Comparison of ENCODE assay signal across 28 cellular contexts in genomic region chr6:125237764-125238163, GRCh38.
A peak's percentile ranks its signal among the peaks of the same experiment; 100 is the strongest.
DNase-seq lines count a peak whose midpoint lies in the region; ATAC-seq, FAIRE-seq and TF ChIP-seq lines count a peak whose summit lies in the region.
"Had no signal": no experiment of that assay in that cellular context is flagged by ENCODE, and none has a peak within 500 bp of the region (broad histone marks: within the 10 kb centered on the region; RNA-seq: fewer than 3 reads in every experiment).

No MANE protein-coding gene starts in this region.

- 34 to 56% (median 43%) methylated on average over 4 of the region's 4 CpGs for WGBS in psoas muscle, 3 donors
- 85 to 91% methylated on average over 4 of the region's 4 CpGs for WGBS in sigmoid colon, 2 donors

- intact Hi-C loops in psoas muscle (cut with DNase I) (no loop called here), kidney (cut with DNase I) (no loop called here), sigmoid colon (cut with DNase I) (no loop called here)

- TF ChIP-seq EP300 in sigmoid colon (IDR thresholded peaks at IDR 0.05): no peak

- peaks cover 40% of the 10 kb centered on the region for H3K9me3 Mint-ChIP-seq in mesothelial cell of epicardium
- no peaks in the 10 kb centered on the region for H3K9me3 Mint-ChIP-seq in glutamatergic neuron (ENCODE audit: unreplicated experiment)

- H3K4me3 ChIP-seq in MM.1S (ENCODE audit: low read length) (no peak overlapping the region), psoas muscle (no peak overlapping the region), kidney (ENCODE audit: low read length in 2 of 2) (no peak overlapping the region), sigmoid colon (no peak overlapping the region)
- H3K4me3 ChIP-seq: BLaER1, GM12878 had no signal

- H3K27ac ChIP-seq in MM.1S (ENCODE audit: low read length): no peak overlapping the region
- H3K27ac ChIP-seq in psoas muscle: peak overlapping the region; percentile 19
- H3K27ac ChIP-seq in kidney (ENCODE audit: low read depth in 2 of 2, low read length in 2 of 2): no peak overlapping the region
- H3K27ac ChIP-seq in sigmoid colon: no peak overlapping the region
- H3K27ac ChIP-seq: BLaER1 had no signal

- peak in 3 of 4 donors; percentile 71 to 81 (median 78) for ATAC-seq in psoas muscle
- ATAC-seq: GM12878 had no signal

- H3K79me2 ChIP-seq in MM.1S (ENCODE audit: low read length): no peaks in the 10 kb centered on the region

- peak; percentile 15 for DNase-seq in MM.1S
- DNase-seq in mesothelial cell of epicardium (ENCODE audit: low spot score in 2 of 2, unreplicated experiment in 2 of 2): no peak
- no peak for DNase-seq in psoas muscle
- no peak for DNase-seq in glutamatergic neuron
- DNase-seq in glomerular visceral epithelial cell (ENCODE audit: extremely low spot score): no peak
- DNase-seq in kidney: no peak
- DNase-seq in sigmoid colon: no peak
- DNase-seq: 8988T; ACHN; BE2C; C1 segment of cervical spinal cord; CD4-positive, alpha-beta memory T cell; CD4-positive, CD25-positive, alpha-beta regulatory T cell; CD8-positive, alpha-beta memory T cell; COR-L47; DMS 273 treated with DMSO at 0.1 percent for 48 hours; DMS153; DMS53; DMS79; DND-41; EL; GDM1 had no signal

- no peaks in the 10 kb centered on the region for H3K27me3 Mint-ChIP-seq in mesothelial cell of epicardium (ENCODE audit: low read depth)
- H3K27me3 Mint-ChIP-seq in glutamatergic neuron (ENCODE audit: unreplicated experiment): no peaks in the 10 kb centered on the region
- H3K27me3 Mint-ChIP-seq: CD4-positive, alpha-beta memory T cell had no signal

- H3K9me3 ChIP-seq in MM.1S (replicated peaks; ENCODE audit: insufficient read depth, low read length) (no peaks in the 10 kb centered on the region), psoas muscle (peaks cover 17% of the 10 kb centered on the region), kidney (ENCODE audit: control insufficient read depth in 1 of 2, low read length in 2 of 2) (no peaks in the 10 kb centered on the region), sigmoid colon (peaks cover 0 to 6% (median 0%) of the 10 kb centered on the region in 4 donors)
- H3K9me3 ChIP-seq: BE2C had no signal

- H3K27me3 ChIP-seq in MM.1S (replicated peaks; ENCODE audit: insufficient read depth, low read length) (no peaks in the 10 kb centered on the region), psoas muscle (ENCODE audit: insufficient read depth in 3 of 3, low read length in 2 of 3) (no peaks in the 10 kb centered on the region), sigmoid colon (no peaks in the 10 kb centered on the region)
- H3K27me3 ChIP-seq: BE2C, BLaER1 had no signal

- no peaks in the 10 kb centered on the region for H4K20me1 ChIP-seq in MM.1S (ENCODE audit: insufficient read depth, low read length)
- H4K20me1 ChIP-seq: BLaER1 had no signal

- H3K9ac ChIP-seq in MM.1S (ENCODE audit: low read length): no peak overlapping the region
- H3K9ac ChIP-seq in kidney (ENCODE audit: low read length in 2 of 2): no peak overlapping the region
- H3K9ac ChIP-seq: BLaER1 had no signal

- H3K9me2 ChIP-seq in MM.1S (replicated peaks; ENCODE audit: insufficient read depth, low read length): no peaks in the 10 kb centered on the region; the same call in 1 of the 2 replicates

- TF ChIP-seq CTCF in MM.1S (IDR thresholded peaks at IDR 0.05; ENCODE audit: low read length) (no peak), mesothelial cell of epicardium (IDR thresholded peaks at IDR 0.05; ENCODE audit: unreplicated experiment) (no peak), psoas muscle (IDR thresholded peaks at IDR 0.05) (no peak), glutamatergic neuron (IDR thresholded peaks at IDR 0.05; ENCODE audit: partially characterized antibody, unreplicated experiment) (no peak), kidney (IDR thresholded peaks at IDR 0.05; ENCODE audit: borderline replicate concordance, extremely low read depth, insufficient read depth) (no peak), sigmoid colon (IDR thresholded peaks at IDR 0.05) (no peak)

- no peaks in the 10 kb centered on the region for H3F3A ChIP-seq in MM.1S (ENCODE audit: insufficient read depth, low read length)

- H3K4me3 Mint-ChIP-seq in mesothelial cell of epicardium (no peak overlapping the region), glutamatergic neuron (ENCODE audit: unreplicated experiment) (no peak overlapping the region)
- H3K4me3 Mint-ChIP-seq: CD14-positive monocyte; CD4-positive, alpha-beta memory T cell; CD4-positive, CD25-positive, alpha-beta regulatory T cell; CD8-positive, alpha-beta memory T cell had no signal

- peaks cover 22% of the 10 kb centered on the region for H3K4me1 Mint-ChIP-seq in mesothelial cell of epicardium
- no peaks in the 10 kb centered on the region for H3K4me1 Mint-ChIP-seq in glutamatergic neuron (ENCODE audit: low read depth, unreplicated experiment)
- H3K4me1 Mint-ChIP-seq: CD4-positive, alpha-beta memory T cell; CD4-positive, CD25-positive, alpha-beta regulatory T cell; CD8-positive, alpha-beta memory T cell had no signal

- H3K36me3 Mint-ChIP-seq in mesothelial cell of epicardium: peaks cover 56% of the 10 kb centered on the region
- H3K36me3 Mint-ChIP-seq in glutamatergic neuron (ENCODE audit: unreplicated experiment): peaks cover 8% of the 10 kb centered on the region
- H3K36me3 Mint-ChIP-seq: CD14-positive monocyte; CD4-positive, CD25-positive, alpha-beta regulatory T cell had no signal

- peaks cover 4% of the 10 kb centered on the region; the same call in 1 of the 2 replicates for H3K4me1 ChIP-seq in MM.1S (ENCODE audit: low read length)
- H3K4me1 ChIP-seq in psoas muscle: peaks cover 9% of the 10 kb centered on the region
- peaks cover 5 to 9% of the 10 kb centered on the region in 2 donors for H3K4me1 ChIP-seq in kidney (ENCODE audit: control insufficient read depth in 1 of 2, insufficient read depth in 1 of 2, low read depth in 1 of 2, low read length in 2 of 2)
- peaks cover 0 to 18% (median 11%) of the 10 kb centered on the region in 4 donors for H3K4me1 ChIP-seq in sigmoid colon
- H3K4me1 ChIP-seq: BE2C had no signal

- TF ChIP-seq POLR2A in sigmoid colon (IDR thresholded peaks at IDR 0.05): no peak

- FAIRE-seq in kidney (lab: Jason Lieb, UNC): no peak
- FAIRE-seq: A204.1, GM12878, GM12892, GM18507 had no signal

- H2AFZ ChIP-seq in MM.1S (ENCODE audit: low read length): no peak overlapping the region

- H3K27ac Mint-ChIP-seq in mesothelial cell of epicardium: peak overlapping the region; percentile 41
- no peak overlapping the region for H3K27ac Mint-ChIP-seq in glutamatergic neuron (ENCODE audit: unreplicated experiment)
- H3K27ac Mint-ChIP-seq: CD4-positive, alpha-beta memory T cell; CD4-positive, CD25-positive, alpha-beta regulatory T cell; CD8-positive, alpha-beta memory T cell had no signal

- H3K4me2 ChIP-seq in MM.1S (ENCODE audit: low read depth, low read length): peak overlapping the region; percentile 27; the same call in 1 of the 2 replicates
- H3K4me2 ChIP-seq: BLaER1 had no signal

- no peaks in the 10 kb centered on the region for H3K36me3 ChIP-seq in MM.1S (replicated peaks; ENCODE audit: insufficient read depth, low read length)
- H3K36me3 ChIP-seq in psoas muscle (ENCODE audit: insufficient read depth in 1 of 2, low read depth in 1 of 2): no peaks in the 10 kb centered on the region
- H3K36me3 ChIP-seq in kidney (ENCODE audit: control insufficient read depth in 1 of 2, insufficient read depth in 2 of 2, low read length in 2 of 2): no peaks in the 10 kb centered on the region
- no peaks in the 10 kb centered on the region for H3K36me3 ChIP-seq in sigmoid colon
- H3K36me3 ChIP-seq: BE2C, BLaER1 had no signal
